ENCODE assay signal across 19 cellular contexts in the genomic region with DNA sequence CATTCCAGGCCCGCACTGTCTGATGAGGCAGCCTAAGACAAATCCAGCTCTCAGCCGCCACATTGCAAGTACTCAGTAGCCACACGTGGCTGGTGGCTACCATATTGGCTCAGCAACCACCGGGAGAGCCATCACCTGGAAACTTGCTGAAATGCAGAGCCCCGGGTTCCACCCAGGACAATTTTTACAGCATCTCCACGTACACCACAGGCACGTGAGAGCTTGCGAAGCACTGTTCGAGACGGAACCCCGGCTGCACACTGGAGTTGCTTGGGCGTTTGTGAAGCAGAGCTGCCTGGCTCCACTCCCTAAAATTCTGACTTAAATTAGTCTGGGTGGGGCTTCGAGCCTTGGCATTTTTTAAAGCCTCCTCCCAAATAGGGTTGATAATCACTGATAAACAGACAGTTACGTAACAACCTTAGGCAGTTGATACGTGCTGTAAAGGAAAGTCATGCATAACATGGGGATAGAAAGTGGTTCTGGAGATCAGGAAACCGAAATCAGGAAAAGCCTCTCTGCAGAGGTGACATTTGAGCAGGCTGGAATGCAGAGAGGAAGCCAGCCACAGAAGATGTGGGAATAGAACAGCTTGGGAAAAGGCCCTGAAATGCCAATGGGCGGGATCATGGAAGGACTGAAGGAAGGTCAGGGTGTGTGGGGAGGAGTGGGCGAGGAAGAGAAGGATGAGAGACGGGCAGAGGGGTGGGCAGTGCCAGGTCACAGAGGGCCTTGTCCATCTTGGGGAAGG. TPM values are rescaled to one million over a fixed set of nuclear protein-coding genes. Genes with fewer than 3 reads are reported as not detected.
DNase-seq lines count a peak whose midpoint lies in the region; ATAC-seq, FAIRE-seq and TF ChIP-seq lines count a peak whose summit lies in the region.
"Had no signal": no experiment of that assay in that cellular context is flagged by ENCODE, and none has a peak within 500 bp of the region (broad histone marks: within the 10 kb centered on the region; RNA-seq: fewer than 3 reads in every experiment).

No MANE protein-coding gene starts in this region.

- dilution Hi-C loops in keratinocyte (cut with MboI; ENCODE audit: extremely low pct_ligation_motif_present, low sequenced_read_pairs) = no loop called here

- H3K4me2 ChIP-seq in keratinocyte (ENCODE audit: control insufficient read depth, extremely low read depth, insufficient read depth, low read depth, low read length) = peak overlapping the region; percentile 47

- H3K36me3 ChIP-seq in keratinocyte (ENCODE audit: control insufficient read depth in 2 of 2, extremely low read depth in 1 of 2, insufficient read depth in 2 of 2, low read length in 2 of 2) = peaks cover 3 to 20% of the 10 kb centered on the region in 2 experiments
- H3K36me3 ChIP-seq in pancreas = no peaks in the 10 kb centered on the region

- WGBS in pancreas, 2 donors = 44 to 48% methylated on average over 19 of the region's 19 CpGs

- H3K9ac ChIP-seq in keratinocyte (ENCODE audit: control insufficient read depth, extremely low read depth, insufficient read depth, low read length) = no peak overlapping the region

- no peak overlapping the region for H2AFZ ChIP-seq in keratinocyte (ENCODE audit: control insufficient read depth, low read length)

- H3K27me3 ChIP-seq in keratinocyte (ENCODE audit: control insufficient read depth, extremely low read depth, insufficient read depth, low read length) (no peaks in the 10 kb centered on the region), pancreas (no peaks in the 10 kb centered on the region)

- peaks cover 9% of the 10 kb centered on the region for H3K9me1 ChIP-seq in keratinocyte (ENCODE audit: control insufficient read depth, extremely low read depth, insufficient read depth, low read length)

- H3K79me2 ChIP-seq in keratinocyte (ENCODE audit: control insufficient read depth, insufficient read depth, low read length) = peaks cover 93% of the 10 kb centered on the region

- DNase-seq in Right ventricle myocardium inferior (ENCODE audit: missing footprints) = no peak
- no peak for DNase-seq in cardiac septum (ENCODE audit: low spot score)
- DNase-seq in keratinocyte (ENCODE audit: low read depth, low spot score) = no peak
- peak in 1 of 6 donors; percentile 14 for DNase-seq in pancreas
- DNase-seq in NCI-H1092 (lab: John Stamatoyannopoulos, UW) = no peak
- DNase-seq in EL = no peak
- DNase-seq: activated CD4-positive, alpha-beta T cell treated with anti-CD3 and anti-CD28 coated beads for 4 hours; activated effector memory CD4-positive, alpha-beta T cell treated with Interleukin-2 at 50 U/mL for 16 hours; cerebellar nuclear complex; DMS 273 treated with DMSO at 0.1 percent for 48 hours; H7; NCI-H774; stimulated activated CD4-positive, alpha-beta T cell treated with anti-CD3 and anti-CD28 coated beads, Interleukin-1b, Interleukin-23, amount 100 ng/mL, for 48 hours; stimulated activated naive CD8-positive, alpha-beta T cell treated with anti-CD3 and anti-CD28 coated beads, Interleukin-15, Interleukin-2, amounts not matched to agents 100 U/mL and 50 U/mL, for 24 hours; SW 1271 had no signal

- H3K4me3 ChIP-seq in keratinocyte (ENCODE audit: control insufficient read depth in 2 of 3, extremely low read depth in 1 of 3, insufficient read depth in 2 of 3, low read depth in 1 of 3, low read length in 3 of 3) (peak overlapping the region in 1 of 3 experiments; percentile 26), pancreas (no peak overlapping the region)

- TF ChIP-seq CTCF in keratinocyte (optimal IDR thresholded peaks at IDR 0.05 in 1 of 3, IDR thresholded peaks at IDR 0.05 in 1 of 3, conservative IDR thresholded peaks at IDR 0.05 in 1 of 3; ENCODE audit: extremely low read depth in 1 of 3, insufficient read depth in 2 of 3, low read length in 3 of 3) = no peak
- no peak for TF ChIP-seq CTCF in pancreas (IDR thresholded peaks at IDR 0.05)

- H4K20me1 ChIP-seq in keratinocyte (ENCODE audit: control insufficient read depth, extremely low read depth, insufficient read depth, low read length) = peaks cover 10% of the 10 kb centered on the region

- peak; percentile 50 for ATAC-seq in Right ventricle myocardium inferior
- ATAC-seq in pancreas = peak; percentile 38 to 55 (median 42)
- no peak for ATAC-seq in GM21786 (IDR thresholded peaks at IDR 0.05; ENCODE audit: unreplicated experiment)
- no peak for ATAC-seq in GM19328 (IDR thresholded peaks at IDR 0.05; ENCODE audit: unreplicated experiment)
- ATAC-seq: natural killer cell treated with Interleukin-12 subunit alpha and Interleukin-12 subunit beta and Interleukin-15 and Interleukin-18, amount 100 ng/mL, for 72 hours had no signal

- FAIRE-seq in keratinocyte (lab: Jason Lieb, UNC) (no peak), pancreas (lab: Jason Lieb, UNC) (no peak)
- FAIRE-seq: A204.1 had no signal

- intact Hi-C loops in Right ventricle myocardium inferior (cut with DNase I) = no loop called here
- intact Hi-C loops in cardiac septum (cut with DNase I) = no loop called here
- intact Hi-C loops in pancreas (cut with DNase I) = no loop called here

- H3K4me1 ChIP-seq in keratinocyte (ENCODE audit: control insufficient read depth, extremely low read depth, insufficient read depth, low read length) (peaks cover 43% of the 10 kb centered on the region), pancreas (peaks cover 20 to 39% (median 35%) of the 10 kb centered on the region in 3 donors)

- H3K27ac ChIP-seq in keratinocyte (ENCODE audit: control insufficient read depth, insufficient read depth, low read length) = peak overlapping the region; percentile 17
- peak overlapping the region; percentile 1 to 63 (median 45) for H3K27ac ChIP-seq in pancreas

- H3K9me3 ChIP-seq in keratinocyte (ENCODE audit: control insufficient read depth, low read depth, low read length) = no peaks in the 10 kb centered on the region
- H3K9me3 ChIP-seq in pancreas = no peaks in the 10 kb centered on the region

RNA-seq across cellular contexts. Expression of a gene that starts 6.2 kb away (rescaled TPM):
- total RNA-seq in Right ventricle myocardium inferior (12.9 TPM), cardiac septum (11.8 TPM), pancreas (10 to 100 TPM in 3 of 6 donors, 1 to 10 TPM in 3; 6.5 to 17.7 (median 8.8) TPM)
- polyA plus RNA-seq in keratinocyte (30.7 to 59.6 TPM (median 54.2 TPM) in 3 replicates), pancreas (1 to 10 TPM; 5.8 to 6.6 TPM)
- 44.6 TPM for polyA plus RNA-seq in keratinocyte (2011; ENCODE audit: low read depth)
- 37.2 and 58.2 TPM in 2 replicates for polyA plus RNA-seq in keratinocyte (2011; cell fraction: cytosol; rRNA removed)
- polyA plus RNA-seq in keratinocyte (2011; cell fraction: nucleus; rRNA removed) = 62.7 and 72.9 TPM in 2 replicates
- polyA plus RNA-seq in keratinocyte (2012; ENCODE audit: low replicate concordance) = 21.4 and 42.3 TPM in 2 replicates
- 32.0 to 96.8 TPM (median 59.0 TPM) in 3 replicates for polyA minus RNA-seq in keratinocyte
- polyA minus RNA-seq in keratinocyte (2011; cell fraction: cytosol; rRNA and poly(A)+ RNA removed) = 34.7 TPM
- 47.7 and 89.0 TPM in 2 replicates for polyA minus RNA-seq in keratinocyte (2011; cell fraction: nucleus; rRNA and poly(A)+ RNA removed)
- total RNA-seq: natural killer cell treated with Interleukin-12 subunit alpha and Interleukin-12 subunit beta and Interleukin-15 and Interleukin-18, amount 100 ng/mL, for 72 hours had no signal

Comparison
In these comparisons a context has a peak if more than half of its experiments do, and no peak if none do; other contexts are left out.
1. ATAC-seq: peak in Right ventricle myocardium inferior (single experiment) and pancreas (4 of 4); none in GM21786 (single experiment) and GM19328 (single experiment).